ENCODE assay signal across 21 cellular contexts in genomic region chr7:117480978-117481377, GRCh38. TPM values are rescaled to one million over a fixed set of nuclear protein-coding genes. Genes with fewer than 3 reads are reported as not detected.
DNase-seq lines count a peak whose midpoint lies in the region; ATAC-seq and TF ChIP-seq lines count a peak whose summit lies in the region.
"Had no signal": no experiment of that assay in that cellular context is flagged by ENCODE, and none has a peak within 500 bp of the region (broad histone marks: within the 10 kb centered on the region; RNA-seq: fewer than 3 reads in every experiment).

No MANE protein-coding gene starts in this region.

- no peak overlapping the region for H2AFZ ChIP-seq in neural progenitor cell (replicated peaks)

- CTCF ChIA-PET in Calu3 (lab: Charles Lee) = interaction anchor here (0.8 to 2.0 kb wide), 6 partner anchors 9 to 235 kb away, joined by 3 to 10 read pairs (median 6); no protein-coding TSS in a partner anchor
- CTCF ChIA-PET in CD4-positive, alpha-beta T cell (lab: Charles Lee) = no interaction called here

- POLR2A ChIA-PET in CD4-positive, alpha-beta T cell (lab: Charles Lee) = no interaction called here

- no TSS peak for BruUV-seq in Calu3 (replicated peaks; lab: Mats Ljungman, UMichigan)

- no peaks in the 10 kb centered on the region for H3K36me3 ChIP-seq in neural progenitor cell
- no peaks in the 10 kb centered on the region for H3K36me3 ChIP-seq in spleen

- H3K27ac ChIP-seq in foreskin keratinocyte (no peak overlapping the region), neural progenitor cell (no peak overlapping the region), spleen (no peak overlapping the region)
- H3K27ac ChIP-seq in CD4-positive, alpha-beta T cell (ENCODE audit: low read depth, low read length) = no peak overlapping the region

- DNase-seq in Calu3 = peak; percentile 30
- DNase-seq in LoVo (ENCODE audit: low spot score) = peak; percentile 56
- no peak for DNase-seq in foreskin keratinocyte
- DNase-seq in neural progenitor cell (ENCODE audit: low spot score) = peak; percentile 33
- no peak for DNase-seq in CD4-positive, alpha-beta T cell
- no peak for DNase-seq in NK-92 (lab: John Stamatoyannopoulos, UW; ENCODE audit: unreplicated experiment)
- no peak for DNase-seq in glutamatergic neuron
- no peak for DNase-seq in spleen
- DNase-seq: activated CD4-positive, alpha-beta T cell treated with anti-CD3 and anti-CD28 coated beads, Interleukin-2, amount 50 U/mL, for 48 hours; activated T-cell treated with anti-CD3 and anti-CD28 coated beads, Interleukin-2, amount 50 U/mL, for 24 hours; AML-193; effector memory CD8-positive, alpha-beta T cell; HCEC 1CT; NCI-H1930; NCI-H526 treated with DMSO at 0.1 percent for 48 hours; retina; substantia nigra; SW 1271 had no signal

- peaks cover 77% of the 10 kb centered on the region for H3K36me3 Mint-ChIP-seq in Calu3 (ENCODE audit: insufficient read depth, unreplicated experiment)
- H3K36me3 Mint-ChIP-seq in neural progenitor cell = no peaks in the 10 kb centered on the region
- no peaks in the 10 kb centered on the region for H3K36me3 Mint-ChIP-seq in CD4-positive, alpha-beta T cell (ENCODE audit: low read depth)
- no peaks in the 10 kb centered on the region for H3K36me3 Mint-ChIP-seq in glutamatergic neuron (ENCODE audit: unreplicated experiment)
- H3K36me3 Mint-ChIP-seq: activated naive CD8-positive, alpha-beta T cell had no signal

- H3K9ac ChIP-seq in neural progenitor cell = no peak overlapping the region

- H3K27me3 Mint-ChIP-seq in Calu3 (ENCODE audit: unreplicated experiment) (no peaks in the 10 kb centered on the region), neural progenitor cell (ENCODE audit: insufficient read depth, low read depth) (peaks cover 20% of the 10 kb centered on the region), glutamatergic neuron (ENCODE audit: unreplicated experiment) (peaks cover 11% of the 10 kb centered on the region)
- peaks cover 33% of the 10 kb centered on the region for H3K27me3 Mint-ChIP-seq in CD4-positive, alpha-beta T cell

- no peaks in the 10 kb centered on the region for H3K9me3 ChIP-seq in neural progenitor cell (ENCODE audit: low read depth)
- no peaks in the 10 kb centered on the region for H3K9me3 ChIP-seq in CD4-positive, alpha-beta T cell (ENCODE audit: control insufficient read depth, low read length)
- no peaks in the 10 kb centered on the region for H3K9me3 ChIP-seq in spleen

- H3K4me1 ChIP-seq in foreskin keratinocyte (no peaks in the 10 kb centered on the region), neural progenitor cell (peaks cover 20% of the 10 kb centered on the region), spleen (peaks cover 0 to 4% (median 0%) of the 10 kb centered on the region in 6 donors)

- H3K27ac Mint-ChIP-seq in Calu3 (ENCODE audit: unreplicated experiment) (peak overlapping the region; percentile 98), neural progenitor cell (no peak overlapping the region), glutamatergic neuron (ENCODE audit: unreplicated experiment) (no peak overlapping the region)
- H3K27ac Mint-ChIP-seq in CD4-positive, alpha-beta T cell = no peak overlapping the region
- H3K27ac Mint-ChIP-seq: activated naive CD8-positive, alpha-beta T cell; activated T-cell treated with anti-CD3 and anti-CD28 coated beads, Interleukin-2, amount 50 U/mL, for 24 hours; effector memory CD8-positive, alpha-beta T cell had no signal

- WGBS in spleen, 5 donors = 64 to 74% (median 66%) methylated on average over 2 of the region's 2 CpGs

- ATAC-seq in foreskin keratinocyte = no peak
- ATAC-seq in CD4-positive, alpha-beta T cell (ENCODE audit: poor library complexity) = no peak
- ATAC-seq: effector memory CD8-positive, alpha-beta T cell had no signal

- H3K9me3 Mint-ChIP-seq in Calu3 (ENCODE audit: low read depth, unreplicated experiment) (no peaks in the 10 kb centered on the region), neural progenitor cell (no peaks in the 10 kb centered on the region), glutamatergic neuron (ENCODE audit: unreplicated experiment) (no peaks in the 10 kb centered on the region)
- no peaks in the 10 kb centered on the region for H3K9me3 Mint-ChIP-seq in CD4-positive, alpha-beta T cell
- H3K9me3 Mint-ChIP-seq: activated T-cell treated with anti-CD3 and anti-CD28 coated beads, Interleukin-2, amount 50 U/mL, for 24 hours; neural crest cell had no signal

- TF ChIP-seq CTCF in Calu3 (IDR thresholded peaks at IDR 0.05; ENCODE audit: unreplicated experiment) (no peak), foreskin keratinocyte (conservative IDR thresholded peaks at IDR 0.05) (peak; percentile 31), neural progenitor cell (IDR thresholded peaks at IDR 0.05) (peak; percentile 37), glutamatergic neuron (IDR thresholded peaks at IDR 0.05; ENCODE audit: partially characterized antibody, unreplicated experiment) (no peak), spleen (IDR thresholded peaks at IDR 0.05 in 8 of 11, conservative IDR thresholded peaks at IDR 0.05 in 3 of 11) (no peak)
- no peak for TF ChIP-seq CTCF in CD4-positive, alpha-beta T cell (IDR thresholded peaks at IDR 0.05)

- peaks cover 28% of the 10 kb centered on the region for H3K4me1 Mint-ChIP-seq in Calu3 (ENCODE audit: low read depth, unreplicated experiment)
- peaks cover 32% of the 10 kb centered on the region for H3K4me1 Mint-ChIP-seq in neural progenitor cell
- no peaks in the 10 kb centered on the region for H3K4me1 Mint-ChIP-seq in CD4-positive, alpha-beta T cell (ENCODE audit: low read depth)
- no peaks in the 10 kb centered on the region for H3K4me1 Mint-ChIP-seq in glutamatergic neuron (ENCODE audit: low read depth, unreplicated experiment)

- peak overlapping the region; percentile 97 for H3K4me3 Mint-ChIP-seq in Calu3 (ENCODE audit: low read depth, unreplicated experiment)
- H3K4me3 Mint-ChIP-seq in neural progenitor cell = peak overlapping the region; percentile 69
- H3K4me3 Mint-ChIP-seq in CD4-positive, alpha-beta T cell = no peak overlapping the region
- no peak overlapping the region for H3K4me3 Mint-ChIP-seq in glutamatergic neuron (ENCODE audit: unreplicated experiment)
- H3K4me3 Mint-ChIP-seq: activated naive CD8-positive, alpha-beta T cell; activated T-cell treated with anti-CD3 and anti-CD28 coated beads, Interleukin-2, amount 50 U/mL, for 24 hours; effector memory CD8-positive, alpha-beta T cell; neural crest cell had no signal

- intact Hi-C loops in Calu3 (cut with micrococcal nuclease; ENCODE audit: unreplicated experiment) (loop anchor here (1.0 kb wide), 2 partner anchors 46 to 81 kb away; no protein-coding TSS in a partner anchor), spleen (cut with DNase I; ENCODE audit: low total_unique reads) (no loop called here)
- intact Hi-C loops in CD4-positive, alpha-beta T cell (cut with DNase I, micrococcal nuclease) = no loop called here

- H3F3A ChIP-seq in neural progenitor cell (ENCODE audit: low read depth) = peaks cover 33% of the 10 kb centered on the region

- no peaks in the 10 kb centered on the region for H3K79me2 ChIP-seq in neural progenitor cell (ENCODE audit: low read depth)

- H3K27me3 ChIP-seq in foreskin keratinocyte (peaks cover 84% of the 10 kb centered on the region), neural progenitor cell (peaks cover 31% of the 10 kb centered on the region), spleen (replicated peaks in 1 of 7) (peaks cover 0 to 46% (median 25%) of the 10 kb centered on the region in 7 donors)
- peaks cover 33% of the 10 kb centered on the region for H3K27me3 ChIP-seq in CD4-positive, alpha-beta T cell (ENCODE audit: control insufficient read depth, insufficient read depth, low read length)

- no peak overlapping the region for H3K4me2 ChIP-seq in neural progenitor cell

- no peaks in the 10 kb centered on the region for H4K20me1 ChIP-seq in neural progenitor cell (ENCODE audit: low read depth)

- no peak overlapping the region for H3K4me3 ChIP-seq in neural progenitor cell
- no peak overlapping the region for H3K4me3 ChIP-seq in spleen
- H3K4me3 ChIP-seq: lung had no signal

- no peak for TF ChIP-seq POLR2A in spleen (IDR thresholded peaks at IDR 0.05)

RNA-seq across cellular contexts. Expression of gene CFTR, which starts 1.2 kb away (rescaled TPM):
- total RNA-seq in Calu3 (2022) (267 and 502 TPM in 2 replicates), foreskin keratinocyte (not detected in 2 replicates), neural progenitor cell (ENCODE audit: low replicate concordance) (0.06 and 0.15 TPM in 2 replicates), glutamatergic neuron (ENCODE audit: unreplicated experiment) (not detected), spleen (under 1 TPM in 2 of 7 donors, not detected in 5; 0.06 to 0.27 TPM)
- polyA plus RNA-seq in foreskin keratinocyte (not detected in 2 replicates), spleen (under 1 TPM in 2 of 3 donors, not detected in 1; 0.02 to 0.03 TPM)
- total RNA-seq in CD4-positive, alpha-beta T cell = not detected
- total RNA-seq: neural crest cell had no signal

RNA-seq across cellular contexts. Expression of gene ASZ1, which starts 53.7 kb away (rescaled TPM):
- total RNA-seq in Calu3 (2022) = not detected in 2 replicates
- total RNA-seq in foreskin keratinocyte = not detected in 2 replicates
- polyA plus RNA-seq in foreskin keratinocyte = not detected in 2 replicates
- total RNA-seq in neural progenitor cell (ENCODE audit: low replicate concordance) = not detected in 2 replicates
- not detected for total RNA-seq in CD4-positive, alpha-beta T cell
- total RNA-seq in glutamatergic neuron (ENCODE audit: unreplicated experiment) = not detected
- total RNA-seq in spleen = not detected
- polyA plus RNA-seq in spleen = not detected
- total RNA-seq: neural crest cell had no signal

Comparison
In these comparisons a context has a peak if more than half of its experiments do, and no peak if none do; other contexts are left out.
1. DNase-seq: peak in Calu3 (single experiment), LoVo (single experiment) and neural progenitor cell (single experiment); none in foreskin keratinocyte (0 of 2), CD4-positive, alpha-beta T cell (0 of 10), NK-92 (single experiment), glutamatergic neuron (single experiment) and spleen (single experiment).
2. H3K4me3 Mint-ChIP-seq: peak in Calu3 (single experiment) and neural progenitor cell (single experiment); none in CD4-positive, alpha-beta T cell (single experiment) and glutamatergic neuron (single experiment).
3. CTCF ChIP-seq: peak in foreskin keratinocyte (single experiment) and neural progenitor cell (single experiment); none in Calu3 (single experiment), CD4-positive, alpha-beta T cell (single experiment), glutamatergic neuron (single experiment) and spleen (0 of 11).
4. RNA of gene CFTR, which starts 1.2 kb away (total RNA-seq): 267 to 502 TPM in Calu3; 0.06 to 0.27 TPM in spleen, 0.06 to 0.15 TPM in neural progenitor cell, not detected in foreskin keratinocyte, not detected in CD4-positive, alpha-beta T cell and not detected in glutamatergic neuron (single experiment); every median in the first group is over 100 times any median in the second.